8 cellular contexts compared by ENCODE assay signal in genomic region chr1:50348449-50349241, GRCh38.
DNase-seq lines count a peak whose midpoint lies in the region; ATAC-seq and TF ChIP-seq lines count a peak whose summit lies in the region.

No MANE protein-coding gene starts in this region.

- DNase-seq in activated CD8-positive, alpha-beta memory T cell treated with anti-CD3 and anti-CD28 coated beads, Interleukin-2, amount 10 ng/mL, durations not matched to agents 7 days and 5 days = no peak
- no peak for DNase-seq in activated CD8-positive, alpha-beta memory T cell treated with anti-CD3 and anti-CD28 coated beads, Interleukin-2, amount 50 U/mL, for 4 hours
- DNase-seq in HFF-Myc (ENCODE audit: extremely low read depth, low read depth) = peak; percentile 52
- peak; percentile 89 for DNase-seq in NCI-H2107 (lab: John Stamatoyannopoulos, UW)
- DNase-seq in WTC11 (ENCODE audit: low spot score) = peak; percentile 63
- DNase-seq in erythroblast (lab: John Stamatoyannopoulos, UW) = peak; percentile 52 to 74
- DNase-seq in naive thymus-derived CD4-positive, alpha-beta T cell = peak in 7 of 9 donors; percentile 17 to 48 (median 30)
- no peak for DNase-seq in aorta

- no peak overlapping the region for H3K27ac Mint-ChIP-seq in activated CD8-positive, alpha-beta memory T cell treated with anti-CD3 and anti-CD28 coated beads, Interleukin-2, amount 10 ng/mL, durations not matched to agents 7 days and 5 days
- H3K27ac Mint-ChIP-seq in WTC11 = no peak overlapping the region
- no peak overlapping the region for H3K27ac Mint-ChIP-seq in naive thymus-derived CD4-positive, alpha-beta T cell

- H3K4me3 Mint-ChIP-seq in activated CD8-positive, alpha-beta memory T cell treated with anti-CD3 and anti-CD28 coated beads, Interleukin-2, amount 10 ng/mL, durations not matched to agents 7 days and 5 days = no peak overlapping the region
- no peak overlapping the region for H3K4me3 Mint-ChIP-seq in WTC11
- no peak overlapping the region for H3K4me3 Mint-ChIP-seq in naive thymus-derived CD4-positive, alpha-beta T cell

- CTCF ChIA-PET in activated CD8-positive, alpha-beta memory T cell treated with anti-CD3 and anti-CD28 coated beads, Interleukin-2, amount 10 ng/mL, durations not matched to agents 7 days and 5 days (lab: Charles Lee) = interaction anchor here (0.8 to 1.6 kb wide), 2 partner anchors 16 kb away, joined by 3 to 5 read pairs; no protein-coding TSS in a partner anchor
- CTCF ChIA-PET in WTC11 (lab: Charles Lee) = interaction anchor here (0.6 to 2.8 kb wide), 36 partner anchors 8 to 1668 kb away, joined by 3 to 31 read pairs (median 4); partner anchors contain the start of genes AGBL4 and ELAVL4
- CTCF ChIA-PET in naive thymus-derived CD4-positive, alpha-beta T cell (lab: Charles Lee) = interaction anchor here (1.0 kb wide), 1 partner anchor 12 kb away, joined by 3 read pairs; no protein-coding TSS in a partner anchor

- H3K4me3 ChIP-seq in HFF-Myc (replicated peaks; ENCODE audit: low read depth, low read length) = no peak overlapping the region
- no peak overlapping the region for H3K4me3 ChIP-seq in naive thymus-derived CD4-positive, alpha-beta T cell (ENCODE audit: low read length)
- H3K4me3 ChIP-seq in aorta (ENCODE audit: low read length in 2 of 2) = no peak overlapping the region

- no peaks in the 10 kb centered on the region for H3K27me3 ChIP-seq in naive thymus-derived CD4-positive, alpha-beta T cell (ENCODE audit: control insufficient read depth in 2 of 2, insufficient read depth in 2 of 2, low read length in 2 of 2)
- no peaks in the 10 kb centered on the region for H3K27me3 ChIP-seq in aorta (ENCODE audit: control insufficient read depth in 1 of 2, insufficient read depth in 2 of 2, low read length in 1 of 2)

- 13 to 18% methylated on average over 5 of the region's 5 CpGs for WGBS in aorta, 2 donors

- ATAC-seq in activated CD8-positive, alpha-beta memory T cell treated with anti-CD3 and anti-CD28 coated beads, Interleukin-2, amount 10 ng/mL, durations not matched to agents 7 days and 5 days = peak; percentile 53
- ATAC-seq in WTC11 = peak; percentile 88
- peak; percentile 73 for ATAC-seq in naive thymus-derived CD4-positive, alpha-beta T cell
- ATAC-seq in aorta (ENCODE audit: low FRiP score) = peak; percentile 77

- H3K9me3 ChIP-seq in naive thymus-derived CD4-positive, alpha-beta T cell (ENCODE audit: control insufficient read depth in 2 of 3, low read length in 3 of 3) = no peaks in the 10 kb centered on the region
- H3K9me3 ChIP-seq in aorta (ENCODE audit: control insufficient read depth, low read length) = peaks cover 5% of the 10 kb centered on the region

- no peak overlapping the region for H3K27ac ChIP-seq in naive thymus-derived CD4-positive, alpha-beta T cell (ENCODE audit: low read depth, low read length)
- H3K27ac ChIP-seq in aorta (ENCODE audit: low read depth in 1 of 2, low read length in 2 of 2) = no peak overlapping the region

- no peaks in the 10 kb centered on the region for H3K9me3 Mint-ChIP-seq in activated CD8-positive, alpha-beta memory T cell treated with anti-CD3 and anti-CD28 coated beads, Interleukin-2, amount 10 ng/mL, durations not matched to agents 7 days and 5 days (ENCODE audit: low read depth)
- peaks cover 11% of the 10 kb centered on the region for H3K9me3 Mint-ChIP-seq in WTC11
- H3K9me3 Mint-ChIP-seq in naive thymus-derived CD4-positive, alpha-beta T cell = peaks cover 0 to 3% (median 0%) of the 10 kb centered on the region in 11 donors

- H3K4me1 Mint-ChIP-seq in activated CD8-positive, alpha-beta memory T cell treated with anti-CD3 and anti-CD28 coated beads, Interleukin-2, amount 10 ng/mL, durations not matched to agents 7 days and 5 days = peaks cover 1% of the 10 kb centered on the region
- H3K4me1 Mint-ChIP-seq in WTC11 = peaks cover 13% of the 10 kb centered on the region
- H3K4me1 Mint-ChIP-seq in naive thymus-derived CD4-positive, alpha-beta T cell = peaks cover 0 to 3% (median 0%) of the 10 kb centered on the region in 7 donors

- intact Hi-C loops in naive thymus-derived CD4-positive, alpha-beta T cell (cut with micrococcal nuclease) = loop anchor here in 1 of 2 donors (5.0 kb wide), 1 partner anchor 1671 kb away; no protein-coding TSS in a partner anchor
- intact Hi-C loops in aorta (cut with DNase I) = no loop called here

- POLR2A ChIA-PET in WTC11 (lab: Charles Lee) = no interaction called here
- POLR2A ChIA-PET in naive thymus-derived CD4-positive, alpha-beta T cell (lab: Charles Lee) = no interaction called here

- no peaks in the 10 kb centered on the region for H3K4me1 ChIP-seq in naive thymus-derived CD4-positive, alpha-beta T cell (ENCODE audit: control insufficient read depth in 2 of 2, insufficient read depth in 2 of 2, low read length in 2 of 2)
- no peaks in the 10 kb centered on the region for H3K4me1 ChIP-seq in aorta (ENCODE audit: control insufficient read depth in 1 of 2, insufficient read depth in 2 of 2, low read length in 2 of 2)

- peaks cover 3% of the 10 kb centered on the region for H3K27me3 Mint-ChIP-seq in activated CD8-positive, alpha-beta memory T cell treated with anti-CD3 and anti-CD28 coated beads, Interleukin-2, amount 10 ng/mL, durations not matched to agents 7 days and 5 days
- H3K27me3 Mint-ChIP-seq in WTC11 (ENCODE audit: low read depth) = peaks cover 13% of the 10 kb centered on the region
- peaks cover 0 to 42% (median 31%) of the 10 kb centered on the region in 5 donors for H3K27me3 Mint-ChIP-seq in naive thymus-derived CD4-positive, alpha-beta T cell

- TF ChIP-seq CTCF in HFF-Myc (IDR thresholded peaks at IDR 0.05; ENCODE audit: low read depth, low read length, missing control alignments) (peak; percentile 84), WTC11 (IDR thresholded peaks at IDR 0.05) (peak; percentile 83)

- TF ChIP-seq POLR2A in erythroblast (IDR thresholded peaks at IDR 0.05; ENCODE audit: low read length) = no peak

- no peaks in the 10 kb centered on the region for H3K36me3 ChIP-seq in naive thymus-derived CD4-positive, alpha-beta T cell (ENCODE audit: control insufficient read depth in 2 of 3, insufficient read depth in 3 of 3, low read length in 3 of 3)
- H3K36me3 ChIP-seq in aorta (ENCODE audit: control insufficient read depth in 1 of 2, insufficient read depth in 2 of 2, low read length in 1 of 2) = no peaks in the 10 kb centered on the region

- H3K36me3 Mint-ChIP-seq in activated CD8-positive, alpha-beta memory T cell treated with anti-CD3 and anti-CD28 coated beads, Interleukin-2, amount 10 ng/mL, durations not matched to agents 7 days and 5 days = no peaks in the 10 kb centered on the region
- no peaks in the 10 kb centered on the region for H3K36me3 Mint-ChIP-seq in WTC11
- no peaks in the 10 kb centered on the region for H3K36me3 Mint-ChIP-seq in naive thymus-derived CD4-positive, alpha-beta T cell

TF ChIP-seq in WTC11, 78 proteins besides CTCF, POLR2A, EP300 and RAD21:
- TF ChIP-seq EMX1 (CRISPR knock-in tag; IDR thresholded peaks at IDR 0.05) = no peak
- no peak for TF ChIP-seq PREB (CRISPR knock-in tag; IDR thresholded peaks at IDR 0.05; ENCODE audit: borderline replicate concordance)
- TF ChIP-seq ZNF416 (CRISPR knock-in tag; IDR thresholded peaks at IDR 0.05) = no peak
- no peak for TF ChIP-seq MYBL2 (CRISPR knock-in tag; IDR thresholded peaks at IDR 0.05)
- no peak for TF ChIP-seq ZNF396 (CRISPR knock-in tag; IDR thresholded peaks at IDR 0.05; ENCODE audit: borderline replicate concordance)
- no peak for TF ChIP-seq ZBTB43 (CRISPR knock-in tag; IDR thresholded peaks at IDR 0.05)

Comparison
In these comparisons a context has a peak if more than half of its experiments do, and no peak if none do; other contexts are left out.
1. DNase-seq: peak in HFF-Myc (single experiment), NCI-H2107 (single experiment), WTC11 (single experiment), erythroblast (2 of 2) and naive thymus-derived CD4-positive, alpha-beta T cell (7 of 9); none in activated CD8-positive, alpha-beta memory T cell treated with anti-CD3 and anti-CD28 coated beads, Interleukin-2, amount 10 ng/mL, durations not matched to agents 7 days and 5 days (single experiment), activated CD8-positive, alpha-beta memory T cell treated with anti-CD3 and anti-CD28 coated beads, Interleukin-2, amount 50 U/mL, for 4 hours (single experiment) and aorta (0 of 2).
2. Peak in every context shown above with its lines, with median percentiles within 50 percentile points of each other: ATAC-seq.